ENCODE assay signal across 17 cellular contexts in the genomic region with DNA sequence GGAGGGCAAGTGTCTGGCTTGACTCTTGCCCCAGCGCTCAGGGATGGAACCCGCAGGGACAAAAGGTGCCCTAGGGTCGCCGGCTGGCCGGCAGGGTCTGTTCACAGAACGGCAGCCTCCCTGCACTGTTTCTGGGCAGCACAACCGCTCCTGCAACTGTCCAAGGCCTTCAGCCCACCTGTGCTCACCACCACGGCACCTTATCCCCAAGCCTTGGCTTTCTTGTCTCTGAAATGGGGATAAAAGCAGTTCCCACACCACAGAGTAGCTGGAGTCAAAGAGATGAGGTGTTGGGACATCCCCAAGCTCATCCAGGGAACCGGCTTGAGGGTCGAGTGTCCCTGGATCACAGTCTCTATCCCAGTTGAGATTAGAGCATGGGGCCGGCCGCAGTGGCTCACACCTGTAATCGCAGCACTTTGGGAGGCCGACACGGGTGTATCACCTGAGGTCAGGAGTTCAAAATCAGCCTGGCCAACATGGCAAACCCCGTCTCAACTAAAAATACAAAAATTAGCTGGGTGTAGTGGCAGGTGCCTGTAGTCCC. TPM values are rescaled to one million over a fixed set of nuclear protein-coding genes. Genes with fewer than 3 reads are reported as not detected.
DNase-seq lines count a peak whose midpoint lies in the region; ATAC-seq and TF ChIP-seq lines count a peak whose summit lies in the region.
"Had no signal": no experiment of that assay in that cellular context is flagged by ENCODE, and none has a peak within 500 bp of the region (broad histone marks: within the 10 kb centered on the region; RNA-seq: fewer than 3 reads in every experiment).

No MANE protein-coding gene starts in this region.

- H3K36me3 ChIP-seq in PC-3 (ENCODE audit: low read depth, low read length), result no peaks in the 10 kb centered on the region; the same call in 1 of the 2 replicates
- H3K36me3 ChIP-seq in neural progenitor cell, result no peaks in the 10 kb centered on the region
- H3K36me3 ChIP-seq: stomach had no signal

- no peak for TF ChIP-seq CTCF in CD4-positive, alpha-beta T cell (IDR thresholded peaks at IDR 0.05)
- no peak for TF ChIP-seq CTCF in PC-3 (conservative IDR thresholded peaks at IDR 0.05; ENCODE audit: low read depth, low read length)
- no peak for TF ChIP-seq CTCF in neural progenitor cell (IDR thresholded peaks at IDR 0.05)

- H3K4me1 ChIP-seq in PC-3 (ENCODE audit: insufficient read depth, low read length) (peaks cover 17% of the 10 kb centered on the region), neural progenitor cell (peaks cover 4% of the 10 kb centered on the region)

- no peaks in the 10 kb centered on the region for H3K36me3 Mint-ChIP-seq in CD4-positive, alpha-beta T cell (ENCODE audit: low read depth)
- no peaks in the 10 kb centered on the region for H3K36me3 Mint-ChIP-seq in dendritic cell treated with granulocyte-macrophage colony-stimulating factor and Interleukin-4, amounts not matched to agents 40 ng/mL and 50 ng/mL, for 4 days (ENCODE audit: low read depth)
- no peaks in the 10 kb centered on the region for H3K36me3 Mint-ChIP-seq in neural progenitor cell

- H3K4me2 ChIP-seq in PC-3 (ENCODE audit: low read length) (0 out of 2 replicates have a peak overlapping the region, but pooled peaks have one; percentile 97), neural progenitor cell (no peak overlapping the region)

- H3K79me2 ChIP-seq in PC-3 (ENCODE audit: low read length) (peaks cover 38% of the 10 kb centered on the region), neural progenitor cell (ENCODE audit: low read depth) (no peaks in the 10 kb centered on the region)

- H3K9ac ChIP-seq in PC-3 (ENCODE audit: low read length) (no peak overlapping the region), neural progenitor cell (no peak overlapping the region)

- no TSS peak for BruUV-seq in PC-3 (replicated peaks; lab: Mats Ljungman, UMichigan)

- H3K4me3 Mint-ChIP-seq in CD4-positive, alpha-beta T cell, result peak overlapping the region; percentile 76
- H3K4me3 Mint-ChIP-seq in dendritic cell treated with granulocyte-macrophage colony-stimulating factor and Interleukin-4, amounts not matched to agents 40 ng/mL and 50 ng/mL, for 4 days, result no peak overlapping the region
- peak overlapping the region; percentile 75 for H3K4me3 Mint-ChIP-seq in neural progenitor cell

- H3K27ac ChIP-seq in CD4-positive, alpha-beta T cell (ENCODE audit: low read depth, low read length), result no peak overlapping the region
- H3K27ac ChIP-seq in PC-3 (ENCODE audit: low read length) (no peak overlapping the region), neural progenitor cell (no peak overlapping the region)
- H3K27ac ChIP-seq: C4-2B, coronary artery, SJSA1 had no signal

- CTCF ChIA-PET in CD4-positive, alpha-beta T cell (lab: Charles Lee), result no interaction called here
- CTCF ChIA-PET in PC-3 (lab: Charles Lee), result no interaction called here

- DNase-seq in CD4-positive, alpha-beta T cell, result no peak
- DNase-seq in PC-3 (no peak), neural progenitor cell (ENCODE audit: low spot score) (no peak), AML-193 (lab: John Stamatoyannopoulos, UW) (no peak), H4 (ENCODE audit: low spot score) (no peak)
- DNase-seq: activated CD4-positive, alpha-beta T cell treated with anti-CD3 and anti-CD28 coated beads for 1 hour; activated naive CD4-positive, alpha-beta T cell; NCI-H1694; NK-92 treated with Interleukin-12 subunit alpha and Interleukin-12 subunit beta, amount 100 ng/mL, for 24 hours; retina; stimulated activated CD4-positive, alpha-beta T cell treated with anti-CD3 and anti-CD28 coated beads, Interleukin-4, amount 100 ng/mL, for 4 hours; stomach had no signal

- no peak overlapping the region for H3K27ac Mint-ChIP-seq in CD4-positive, alpha-beta T cell
- peak overlapping the region; percentile 65 for H3K27ac Mint-ChIP-seq in dendritic cell treated with granulocyte-macrophage colony-stimulating factor and Interleukin-4, amounts not matched to agents 40 ng/mL and 50 ng/mL, for 4 days
- no peak overlapping the region for H3K27ac Mint-ChIP-seq in neural progenitor cell

- H3K4me3 ChIP-seq in PC-3 (ENCODE audit: low read length) (no peak overlapping the region), neural progenitor cell (no peak overlapping the region)
- H3K4me3 ChIP-seq: coronary artery, SJSA1 had no signal

- H3K27me3 Mint-ChIP-seq in CD4-positive, alpha-beta T cell, result peaks cover 22% of the 10 kb centered on the region
- H3K27me3 Mint-ChIP-seq in dendritic cell treated with granulocyte-macrophage colony-stimulating factor and Interleukin-4, amounts not matched to agents 40 ng/mL and 50 ng/mL, for 4 days, result peaks cover 42% of the 10 kb centered on the region
- H3K27me3 Mint-ChIP-seq in neural progenitor cell (ENCODE audit: insufficient read depth, low read depth), result peaks cover 22% of the 10 kb centered on the region

- peaks cover 9% of the 10 kb centered on the region for H3K4me1 Mint-ChIP-seq in CD4-positive, alpha-beta T cell (ENCODE audit: low read depth)
- H3K4me1 Mint-ChIP-seq in dendritic cell treated with granulocyte-macrophage colony-stimulating factor and Interleukin-4, amounts not matched to agents 40 ng/mL and 50 ng/mL, for 4 days (ENCODE audit: low read depth), result peaks cover 25% of the 10 kb centered on the region
- H3K4me1 Mint-ChIP-seq in neural progenitor cell, result peaks cover 19% of the 10 kb centered on the region

- ATAC-seq in CD4-positive, alpha-beta T cell (ENCODE audit: poor library complexity), result no peak
- ATAC-seq in PC-3 (no peak), GM21786 (IDR thresholded peaks at IDR 0.05; ENCODE audit: unreplicated experiment) (no peak)

- H3K9me2 ChIP-seq in PC-3 (replicated peaks; ENCODE audit: low read length), result no peaks in the 10 kb centered on the region

- POLR2A ChIA-PET in CD4-positive, alpha-beta T cell (lab: Charles Lee), result no interaction called here
- POLR2A ChIA-PET in PC-3 (lab: Charles Lee; ENCODE audit: unreplicated experiment), result no interaction called here

- intact Hi-C loops in CD4-positive, alpha-beta T cell (cut with DNase I, micrococcal nuclease), result no loop called here
- intact Hi-C loops in PC-3 (cut with micrococcal nuclease), result loop anchor here (10.0 kb wide), 1 partner anchor 180 kb away; no protein-coding TSS in a partner anchor
- intact Hi-C loops in dendritic cell treated with granulocyte-macrophage colony-stimulating factor and Interleukin-4, amounts not matched to agents 40 ng/mL and 50 ng/mL, for 4 days (cut with micrococcal nuclease), result no loop called here

- H3K9me3 ChIP-seq in CD4-positive, alpha-beta T cell (ENCODE audit: control insufficient read depth, low read length), result no peaks in the 10 kb centered on the region
- H3K9me3 ChIP-seq in PC-3 (ENCODE audit: low read length) (no peaks in the 10 kb centered on the region), neural progenitor cell (ENCODE audit: low read depth) (no peaks in the 10 kb centered on the region)
- H3K9me3 ChIP-seq: SJSA1, stomach had no signal

- no peak overlapping the region for H2AFZ ChIP-seq in PC-3 (ENCODE audit: low read length)
- H2AFZ ChIP-seq in neural progenitor cell (replicated peaks), result no peak overlapping the region

- H3F3A ChIP-seq in PC-3 (ENCODE audit: low read length, unreplicated experiment) (no peaks in the 10 kb centered on the region), neural progenitor cell (ENCODE audit: low read depth) (peaks cover 4% of the 10 kb centered on the region)

- peaks cover 20% of the 10 kb centered on the region for H3K27me3 ChIP-seq in CD4-positive, alpha-beta T cell (ENCODE audit: control insufficient read depth, insufficient read depth, low read length)
- H3K27me3 ChIP-seq in PC-3 (ENCODE audit: low read length) (no peaks in the 10 kb centered on the region), neural progenitor cell (peaks cover 52% of the 10 kb centered on the region)
- H3K27me3 ChIP-seq: SJSA1 had no signal

- H3K9me3 Mint-ChIP-seq in CD4-positive, alpha-beta T cell, result no peaks in the 10 kb centered on the region
- no peaks in the 10 kb centered on the region for H3K9me3 Mint-ChIP-seq in dendritic cell treated with granulocyte-macrophage colony-stimulating factor and Interleukin-4, amounts not matched to agents 40 ng/mL and 50 ng/mL, for 4 days
- no peaks in the 10 kb centered on the region for H3K9me3 Mint-ChIP-seq in neural progenitor cell

- H4K20me1 ChIP-seq in PC-3 (ENCODE audit: low read length), result no peaks in the 10 kb centered on the region
- no peaks in the 10 kb centered on the region for H4K20me1 ChIP-seq in neural progenitor cell (ENCODE audit: low read depth)

RNA-seq across cellular contexts. Expression of gene SNORC, which starts 4.7 kb away (rescaled TPM):
- 1 to 10 TPM; 1.2 TPM for total RNA-seq in CD4-positive, alpha-beta T cell
- 11.1 and 14.3 TPM in 2 replicates for total RNA-seq in PC-3 (2014; rRNA removed)
- 2.6 TPM in 1 of 2 replicates, not detected in the other for total RNA-seq in neural progenitor cell (ENCODE audit: low replicate concordance)
- 0.10 and 0.25 TPM in 2 replicates for total RNA-seq in H4 (2014; rRNA removed; shearing (Covaris generic))
